In the genomic region with DNA sequence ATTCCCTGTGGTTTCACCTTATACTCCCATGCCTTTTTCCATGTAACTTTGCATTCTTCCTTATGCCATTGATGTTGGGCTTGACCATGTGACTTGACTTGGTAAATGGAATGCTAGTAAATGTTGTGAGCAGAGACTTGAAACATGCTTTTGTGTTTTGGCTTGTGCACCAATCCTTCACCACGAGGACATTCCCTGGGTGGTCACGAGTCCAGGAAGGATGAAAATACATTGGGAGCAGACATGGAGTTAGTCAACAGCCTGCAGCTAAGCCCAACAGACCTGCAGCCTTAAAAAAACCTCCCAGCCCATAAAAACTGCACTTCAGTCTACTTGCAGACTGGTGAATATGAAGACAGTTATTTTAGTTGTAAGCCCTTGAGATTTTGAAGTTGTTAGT, we compare ENCODE assay signal across 29 cellular contexts.
DNase-seq lines count a peak whose midpoint lies in the region; ATAC-seq, FAIRE-seq and TF ChIP-seq lines count a peak whose summit lies in the region.
"Had no signal": no experiment of that assay in that cellular context is flagged by ENCODE, and none has a peak within 500 bp of the region (broad histone marks: within the 10 kb centered on the region; RNA-seq: fewer than 3 reads in every experiment).

No MANE protein-coding gene starts in this region.

- peaks cover 20% of the 10 kb centered on the region for H3K4me1 Mint-ChIP-seq in astrocyte (ENCODE audit: low read depth, unreplicated experiment)
- H3K4me1 Mint-ChIP-seq: activated CD4-positive, alpha-beta memory T cell treated with anti-CD3 and anti-CD28 coated beads, Interleukin-2, amount 10 ng/mL, durations not matched to agents 7 days and 5 days; CD14-positive monocyte had no signal

- H3K27ac Mint-ChIP-seq in astrocyte (ENCODE audit: unreplicated experiment) = no peak overlapping the region
- H3K27ac Mint-ChIP-seq: activated CD4-positive, alpha-beta memory T cell treated with anti-CD3 and anti-CD28 coated beads, Interleukin-2, amount 10 ng/mL, durations not matched to agents 7 days and 5 days; activated T-helper 1 cell treated with anti-CD3 and anti-CD28 coated beads, Interleukin-12 subunit alpha, Interleukin-12 subunit beta, Interleukin-2, Interleukin-4 antibody, amounts not matched to agents 30 ng/mL and 10 ng/mL and 1 ng/mL, durations not matched to agents 14 hours and 24 hours and 36 hours; brain; CD14-positive monocyte; IgD-negative memory B cell; T-helper 1 cell treated with Interleukin-12 subunit alpha and Interleukin-12 subunit beta and Interleukin-4 antibody, amounts not matched to agents 30 μg/mL and 1 μg/mL, for 36 hours had no signal

- H3K4me1 ChIP-seq in mammary epithelial cell (ENCODE audit: insufficient read depth, low read length) (no peaks in the 10 kb centered on the region), breast epithelium (no peaks in the 10 kb centered on the region), astrocyte (ENCODE audit: insufficient read depth, low read length) (no peaks in the 10 kb centered on the region), sigmoid colon (no peaks in the 10 kb centered on the region), body of pancreas (peaks cover 10% of the 10 kb centered on the region)

- dilution Hi-C loops in mammary epithelial cell (cut with HindIII; ENCODE audit: low sequenced_read_pairs) = no loop called here

- H3K27ac ChIP-seq in mammary epithelial cell (ENCODE audit: insufficient read depth, low read depth, low read length) (no peak overlapping the region), breast epithelium (no peak overlapping the region), astrocyte (ENCODE audit: low read depth, low read length) (no peak overlapping the region), sigmoid colon (no peak overlapping the region), body of pancreas (no peak overlapping the region)
- H3K27ac ChIP-seq: 22Rv1, hepatocyte had no signal

- intact Hi-C loops in mammary epithelial cell (cut with micrococcal nuclease) (loop anchor here (5.0 kb wide), 1 partner anchor 117 kb away; a partner anchor contains a TSS), breast epithelium (cut with DNase I; ENCODE audit: low total_unique reads) (no loop called here), sigmoid colon (cut with DNase I) (no loop called here), body of pancreas (cut with DNase I) (no loop called here)

- no peak overlapping the region for H3K4me3 Mint-ChIP-seq in astrocyte (ENCODE audit: unreplicated experiment)
- H3K4me3 Mint-ChIP-seq: activated CD4-positive, alpha-beta memory T cell treated with anti-CD3 and anti-CD28 coated beads, Interleukin-2, amount 10 ng/mL, durations not matched to agents 7 days and 5 days; activated T-helper 1 cell treated with anti-CD3 and anti-CD28 coated beads, Interleukin-12 subunit alpha, Interleukin-12 subunit beta, Interleukin-2, Interleukin-4 antibody, amounts not matched to agents 30 ng/mL and 10 ng/mL and 1 ng/mL, durations not matched to agents 14 hours and 24 hours and 36 hours; brain; CD14-positive monocyte; IgD-negative memory B cell; T-helper 1 cell treated with Interleukin-12 subunit alpha and Interleukin-12 subunit beta and Interleukin-4 antibody, amounts not matched to agents 30 μg/mL and 1 μg/mL, for 36 hours had no signal

- in situ Hi-C loops in mammary epithelial cell (cut with MboI; ENCODE audit: low sequenced_read_pairs in 2 of 2) = no loop called here

- H3K36me3 ChIP-seq in mammary epithelial cell (ENCODE audit: insufficient read depth, low read length) (no peaks in the 10 kb centered on the region), breast epithelium (no peaks in the 10 kb centered on the region), astrocyte (ENCODE audit: insufficient read depth, low read length) (no peaks in the 10 kb centered on the region), sigmoid colon (no peaks in the 10 kb centered on the region), body of pancreas (replicated peaks in 1 of 2; ENCODE audit: insufficient read depth in 1 of 2, low read depth in 2 of 2) (no peaks in the 10 kb centered on the region)

- H4K20me1 ChIP-seq in mammary epithelial cell (ENCODE audit: insufficient read depth, low read length) (no peaks in the 10 kb centered on the region), astrocyte (ENCODE audit: insufficient read depth, low read length) (no peaks in the 10 kb centered on the region)

- no peaks in the 10 kb centered on the region for H3K27me3 ChIP-seq in mammary epithelial cell (ENCODE audit: insufficient read depth, low read length)
- H3K27me3 ChIP-seq in breast epithelium = no peaks in the 10 kb centered on the region
- H3K27me3 ChIP-seq in astrocyte (ENCODE audit: insufficient read depth, low read length) = peaks cover 2% of the 10 kb centered on the region
- H3K27me3 ChIP-seq in sigmoid colon = no peaks in the 10 kb centered on the region
- H3K27me3 ChIP-seq in body of pancreas = no peaks in the 10 kb centered on the region
- H3K27me3 ChIP-seq: hepatocyte had no signal

- H3K36me3 Mint-ChIP-seq in astrocyte (ENCODE audit: low read depth, unreplicated experiment) = peaks cover 2% of the 10 kb centered on the region
- H3K36me3 Mint-ChIP-seq: brain, CD14-positive monocyte, IgD-negative memory B cell had no signal

- H2AFZ ChIP-seq in mammary epithelial cell (ENCODE audit: low read depth, low read length) (no peak overlapping the region), astrocyte (ENCODE audit: low read depth, low read length) (no peak overlapping the region)
- H2AFZ ChIP-seq: hepatocyte had no signal

- H3K9me3 Mint-ChIP-seq in astrocyte (ENCODE audit: unreplicated experiment) = no peaks in the 10 kb centered on the region
- H3K9me3 Mint-ChIP-seq: activated CD4-positive, alpha-beta memory T cell treated with anti-CD3 and anti-CD28 coated beads, Interleukin-2, amount 10 ng/mL, durations not matched to agents 7 days and 5 days; activated T-helper 1 cell treated with anti-CD3 and anti-CD28 coated beads, Interleukin-12 subunit alpha, Interleukin-12 subunit beta, Interleukin-2, Interleukin-4 antibody, amounts not matched to agents 30 ng/mL and 10 ng/mL and 1 ng/mL, durations not matched to agents 14 hours and 24 hours and 36 hours; IgD-negative memory B cell; T-helper 1 cell treated with Interleukin-12 subunit alpha and Interleukin-12 subunit beta and Interleukin-4 antibody, amounts not matched to agents 30 μg/mL and 1 μg/mL, for 36 hours had no signal

- peak; percentile 8 for DNase-seq in mammary epithelial cell
- no peak for DNase-seq in breast epithelium (ENCODE audit: low spot score in 2 of 2)
- peak; percentile 23 for DNase-seq in astrocyte (ENCODE audit: low read depth)
- peak; percentile 96 for DNase-seq in foreskin melanocyte
- no peak for DNase-seq in urothelium cell line (ENCODE audit: low spot score)
- no peak for DNase-seq in sigmoid colon
- no peak for DNase-seq in body of pancreas
- DNase-seq: activated CD4-positive, alpha-beta memory T cell treated with anti-CD3 and anti-CD28 coated beads, Interleukin-2, amount 10 ng/mL, durations not matched to agents 7 days and 5 days; activated CD4-positive, CD25-positive, alpha-beta regulatory T cell treated with anti-CD3 and anti-CD28 coated beads, Interleukin-2, amount 50 U/mL, for 72 hours; activated CD8-positive, alpha-beta memory T cell treated with anti-CD3 and anti-CD28 coated beads, Interleukin-2, amount 50 U/mL, for 4 hours; activated naive CD4-positive, alpha-beta T cell treated with Interleukin-2 at 50 U/mL for 16 hours; Calu3; DMS79 treated with DMSO at 0.1 percent for 48 hours; GOT3; NCI-H1105 treated with DMSO at 0.1 percent for 48 hours; NCI-H187 treated with DMSO at 0.1 percent for 48 hours; NCI-H524; PC-3; small intestine; stimulated activated naive CD4-positive, alpha-beta T cell treated with Interleukin-2 at 50 U/mL for 16 hours had no signal

- TF ChIP-seq CTCF in mammary epithelial cell (conservative IDR thresholded peaks at IDR 0.05 in 1 of 2, IDR thresholded peaks at IDR 0.05 in 1 of 2; ENCODE audit: extremely low read depth in 1 of 2, insufficient read depth in 1 of 2, low read depth in 1 of 2, low read length in 2 of 2) (no peak), breast epithelium (IDR thresholded peaks at IDR 0.05) (no peak), astrocyte (IDR thresholded peaks at IDR 0.05; ENCODE audit: insufficient read depth, low read depth, low read length) (no peak), sigmoid colon (IDR thresholded peaks at IDR 0.05) (no peak), body of pancreas (IDR thresholded peaks at IDR 0.05) (no peak)

- H3K79me2 ChIP-seq in mammary epithelial cell (ENCODE audit: insufficient read depth, low read length) = no peaks in the 10 kb centered on the region
- H3K79me2 ChIP-seq in astrocyte (ENCODE audit: insufficient read depth, low read length) = no peaks in the 10 kb centered on the region
- H3K79me2 ChIP-seq: hepatocyte had no signal

- H3K4me3 ChIP-seq in mammary epithelial cell (replicated peaks in 1 of 3; ENCODE audit: insufficient read depth in 1 of 3, low read depth in 2 of 3, low read length in 3 of 3) (no peak overlapping the region), breast epithelium (no peak overlapping the region), astrocyte (ENCODE audit: insufficient read depth, low read depth, low read length) (no peak overlapping the region), sigmoid colon (no peak overlapping the region), body of pancreas (no peak overlapping the region)
- H3K4me3 ChIP-seq: hepatocyte had no signal

- TF ChIP-seq EP300 in sigmoid colon (IDR thresholded peaks at IDR 0.05) = no peak

- H3K4me2 ChIP-seq in mammary epithelial cell (ENCODE audit: insufficient read depth, low read depth, low read length) = no peak overlapping the region
- no peak overlapping the region for H3K4me2 ChIP-seq in astrocyte (ENCODE audit: low read length)
- H3K4me2 ChIP-seq: hepatocyte had no signal

- BruUV-seq in mammary epithelial cell (replicated peaks; lab: Mats Ljungman, UMichigan) = no TSS peak

- CTCF ChIA-PET in mammary epithelial cell (lab: Charles Lee; ENCODE audit: low non-redundant PET) = no interaction called here

- no peak for TF ChIP-seq POLR2A in breast epithelium (IDR thresholded peaks at IDR 0.05)
- no peak for TF ChIP-seq POLR2A in sigmoid colon (IDR thresholded peaks at IDR 0.05)
- TF ChIP-seq POLR2A in body of pancreas (IDR thresholded peaks at IDR 0.05) = no peak

- H3K9ac ChIP-seq in mammary epithelial cell (ENCODE audit: insufficient read depth, low read length) (no peak overlapping the region), astrocyte (ENCODE audit: low read length) (no peak overlapping the region)

- no peaks in the 10 kb centered on the region for H3K9me3 ChIP-seq in mammary epithelial cell (replicated peaks; ENCODE audit: insufficient read depth, low read length)
- no peaks in the 10 kb centered on the region for H3K9me3 ChIP-seq in breast epithelium
- no peaks in the 10 kb centered on the region for H3K9me3 ChIP-seq in astrocyte (ENCODE audit: insufficient read depth, low read depth, low read length)
- no peaks in the 10 kb centered on the region for H3K9me3 ChIP-seq in sigmoid colon
- no peaks in the 10 kb centered on the region for H3K9me3 ChIP-seq in body of pancreas

- ATAC-seq in body of pancreas = no peak
- ATAC-seq in HG02973 (IDR thresholded peaks at IDR 0.05; ENCODE audit: unreplicated experiment) = no peak
- ATAC-seq: PC-3, SK-N-SH treated with all-trans-retinoic acid at 6 μM for 48 hours had no signal

- no CpG with 5 or more reads among the region's 2 CpGs for WGBS in mammary epithelial cell (ENCODE audit: low coverage, missing lambda C conversion rate)
- 71 to 79% methylated on average over 2 of the region's 2 CpGs for WGBS in sigmoid colon, 2 donors
- 71 to 85% methylated on average over 2 of the region's 2 CpGs for WGBS in body of pancreas, 2 donors

- peaks cover 4% of the 10 kb centered on the region for H3K27me3 Mint-ChIP-seq in astrocyte (ENCODE audit: low read depth, unreplicated experiment)
- H3K27me3 Mint-ChIP-seq: brain had no signal

- FAIRE-seq in astrocyte (lab: Jason Lieb, UNC) = no peak
- FAIRE-seq in urothelium cell line (lab: Jason Lieb, UNC) = peak; percentile 32
- FAIRE-seq: small intestine had no signal

Comparison
In these comparisons a context has a peak if more than half of its experiments do, and no peak if none do; other contexts are left out.
1. DNase-seq: peak in mammary epithelial cell (single experiment), astrocyte (single experiment) and foreskin melanocyte (single experiment); none in breast epithelium (0 of 2), urothelium cell line (single experiment), sigmoid colon (single experiment) and body of pancreas (0 of 4).